In the genomic region with DNA sequence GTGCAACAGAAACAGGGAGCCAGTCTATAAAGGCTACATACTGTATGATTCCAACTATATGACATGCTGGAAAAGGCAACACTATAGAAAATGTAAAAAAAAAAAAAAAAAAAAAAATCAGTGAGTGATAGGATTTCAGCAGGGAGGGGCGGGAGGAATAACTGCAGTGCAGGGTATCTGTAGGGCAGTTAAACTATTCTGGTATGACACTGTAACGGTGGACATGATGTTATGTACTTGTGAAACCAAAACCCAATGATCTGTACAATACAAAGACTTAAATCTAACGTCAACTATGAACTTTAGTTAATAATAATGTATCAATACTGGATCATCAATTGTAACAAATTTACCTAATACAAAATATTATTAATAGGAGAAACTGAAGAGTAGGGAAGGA, we compare ENCODE assay signal across 2 cellular contexts.
A peak's percentile ranks its signal among the peaks of the same experiment; 100 is the strongest.
TF ChIP-seq lines count a peak whose summit lies in the region.

No MANE protein-coding gene starts in this region.

TF ChIP-seq in HEK293T, 16 proteins besides CTCF, POLR2A, EP300 and RAD21:
- TF ChIP-seq FOXM1 (IDR thresholded peaks at IDR 0.05; ENCODE audit: borderline replicate concordance) (no peak), ZNF384 (IDR thresholded peaks at IDR 0.05) (peak; percentile 28; the same call in 1 of the 2 replicates)

TF ChIP-seq in GM12878, 131 proteins besides CTCF, POLR2A, EP300 and RAD21:
- no peak for TF ChIP-seq JUND (IDR thresholded peaks at IDR 0.05; ENCODE audit: low read depth, low read length)
- TF ChIP-seq ATF7 (IDR thresholded peaks at IDR 0.05; ENCODE audit: low read depth): no peak
- TF ChIP-seq POU2F2 (IDR thresholded peaks at IDR 0.05; ENCODE audit: borderline replicate concordance, low read depth, low read length): no peak
- no peak for TF ChIP-seq KDM1A (IDR thresholded peaks at IDR 0.05; ENCODE audit: borderline replicate concordance)
- no peak for TF ChIP-seq ZNF24 (IDR thresholded peaks at IDR 0.05)
- no peak for TF ChIP-seq SIN3A (IDR thresholded peaks at IDR 0.05; ENCODE audit: low read depth, low read length)
- TF ChIP-seq, protein P1, sequence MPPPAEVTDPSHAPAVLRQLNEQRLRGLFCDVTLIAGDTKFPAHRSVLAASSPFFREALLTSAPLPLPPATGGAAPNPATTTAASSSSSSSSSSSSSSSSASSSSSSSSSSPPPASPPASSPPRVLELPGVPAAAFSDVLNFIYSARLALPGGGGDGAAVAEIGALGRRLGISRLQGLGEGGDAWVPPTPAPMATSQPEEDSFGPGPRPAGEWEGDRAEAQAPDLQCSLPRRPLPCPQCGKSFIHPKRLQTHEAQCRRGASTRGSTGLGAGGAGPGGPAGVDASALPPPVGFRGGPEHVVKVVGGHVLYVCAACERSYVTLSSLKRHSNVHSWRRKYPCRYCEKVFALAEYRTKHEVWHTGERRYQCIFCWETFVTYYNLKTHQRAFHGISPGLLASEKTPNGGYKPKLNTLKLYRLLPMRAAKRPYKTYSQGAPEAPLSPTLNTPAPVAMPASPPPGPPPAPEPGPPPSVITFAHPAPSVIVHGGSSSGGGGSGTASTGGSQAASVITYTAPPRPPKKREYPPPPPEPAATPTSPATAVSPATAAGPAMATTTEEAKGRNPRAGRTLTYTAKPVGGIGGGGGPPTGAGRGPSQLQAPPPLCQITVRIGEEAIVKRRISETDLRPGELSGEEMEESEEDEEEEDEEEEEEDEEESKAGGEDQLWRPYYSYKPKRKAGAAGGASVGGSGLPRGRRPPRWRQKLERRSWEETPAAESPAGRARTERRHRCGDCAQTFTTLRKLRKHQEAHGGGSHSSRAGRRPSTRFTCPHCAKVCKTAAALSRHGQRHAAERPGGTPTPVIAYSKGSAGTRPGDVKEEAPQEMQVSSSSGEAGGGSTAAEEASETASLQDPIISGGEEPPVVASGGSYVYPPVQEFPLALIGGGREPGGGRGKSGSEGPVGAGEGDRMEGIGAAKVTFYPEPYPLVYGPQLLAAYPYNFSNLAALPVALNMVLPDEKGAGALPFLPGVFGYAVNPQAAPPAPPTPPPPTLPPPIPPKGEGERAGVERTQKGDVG (CRISPR knock-in tag; IDR thresholded peaks at IDR 0.05): no peak
- TF ChIP-seq ZSCAN29 (IDR thresholded peaks at IDR 0.05): no peak
- TF ChIP-seq NFIC (IDR thresholded peaks at IDR 0.05; ENCODE audit: low read depth, low read length): no peak
- TF ChIP-seq, protein P2, sequence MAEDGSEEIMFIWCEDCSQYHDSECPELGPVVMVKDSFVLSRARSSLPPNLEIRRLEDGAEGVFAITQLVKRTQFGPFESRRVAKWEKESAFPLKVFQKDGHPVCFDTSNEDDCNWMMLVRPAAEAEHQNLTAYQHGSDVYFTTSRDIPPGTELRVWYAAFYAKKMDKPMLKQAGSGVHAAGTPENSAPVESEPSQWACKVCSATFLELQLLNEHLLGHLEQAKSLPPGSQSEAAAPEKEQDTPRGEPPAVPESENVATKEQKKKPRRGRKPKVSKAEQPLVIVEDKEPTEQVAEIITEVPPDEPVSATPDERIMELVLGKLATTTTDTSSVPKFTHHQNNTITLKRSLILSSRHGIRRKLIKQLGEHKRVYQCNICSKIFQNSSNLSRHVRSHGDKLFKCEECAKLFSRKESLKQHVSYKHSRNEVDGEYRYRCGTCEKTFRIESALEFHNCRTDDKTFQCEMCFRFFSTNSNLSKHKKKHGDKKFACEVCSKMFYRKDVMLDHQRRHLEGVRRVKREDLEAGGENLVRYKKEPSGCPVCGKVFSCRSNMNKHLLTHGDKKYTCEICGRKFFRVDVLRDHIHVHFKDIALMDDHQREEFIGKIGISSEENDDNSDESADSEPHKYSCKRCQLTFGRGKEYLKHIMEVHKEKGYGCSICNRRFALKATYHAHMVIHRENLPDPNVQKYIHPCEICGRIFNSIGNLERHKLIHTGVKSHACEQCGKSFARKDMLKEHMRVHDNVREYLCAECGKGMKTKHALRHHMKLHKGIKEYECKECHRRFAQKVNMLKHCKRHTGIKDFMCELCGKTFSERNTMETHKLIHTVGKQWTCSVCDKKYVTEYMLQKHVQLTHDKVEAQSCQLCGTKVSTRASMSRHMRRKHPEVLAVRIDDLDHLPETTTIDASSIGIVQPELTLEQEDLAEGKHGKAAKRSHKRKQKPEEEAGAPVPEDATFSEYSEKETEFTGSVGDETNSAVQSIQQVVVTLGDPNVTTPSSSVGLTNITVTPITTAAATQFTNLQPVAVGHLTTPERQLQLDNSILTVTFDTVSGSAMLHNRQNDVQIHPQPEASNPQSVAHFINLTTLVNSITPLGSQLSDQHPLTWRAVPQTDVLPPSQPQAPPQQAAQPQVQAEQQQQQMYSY (CRISPR knock-in tag; IDR thresholded peaks at IDR 0.05): no peak
- TF ChIP-seq SRF (IDR thresholded peaks at IDR 0.05; ENCODE audit: low read depth in 2 of 2, low read length in 2 of 2): no peak
- no peak for TF ChIP-seq JUNB (IDR thresholded peaks at IDR 0.05)
- no peak for TF ChIP-seq BRCA1 (IDR thresholded peaks at IDR 0.05; ENCODE audit: low read depth, low read length)
- no peak for TF ChIP-seq LARP7 (IDR thresholded peaks at IDR 0.05)
